In the genomic region with DNA sequence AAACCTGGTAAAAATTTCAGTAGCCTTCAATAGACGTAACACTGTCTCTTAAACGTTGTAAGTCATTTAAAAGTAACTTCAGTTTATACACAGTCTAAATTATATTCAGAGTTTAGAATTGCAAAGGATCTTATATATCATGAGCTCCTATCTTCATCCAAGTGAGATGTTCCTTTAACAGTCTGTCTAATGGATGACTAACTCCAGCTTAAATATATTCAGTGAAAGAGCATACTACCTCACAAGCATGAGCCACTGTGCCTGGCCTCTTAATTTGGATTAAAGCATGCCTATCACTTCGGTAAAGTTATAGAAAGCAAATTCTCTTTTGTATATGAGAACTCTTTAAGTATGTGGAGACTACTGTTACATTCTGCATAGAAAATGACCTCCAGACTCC, we compare ENCODE assay signal across 26 cellular contexts.
"Had no signal": no experiment of that assay in that cellular context is flagged by ENCODE, and none has a peak within 500 bp of the region (broad histone marks: within the 10 kb centered on the region; RNA-seq: fewer than 3 reads in every experiment).

No MANE protein-coding gene starts in this region.

- ATAC-seq: activated CD8-positive, alpha-beta T cell treated with anti-CD3 and anti-CD28 coated beads for 36 hours; activated T-cell treated with anti-CD3 and anti-CD28 coated beads, Interleukin-2, amount 50 U/mL, for 4 hours; body of pancreas had no signal

- H3K27ac ChIP-seq: body of pancreas, breast epithelium, Peyer's patch had no signal

- H3K4me3 Mint-ChIP-seq: activated CD4-positive, alpha-beta T cell treated with anti-CD3 and anti-CD28 coated beads, Interleukin-2, amount 10 ng/mL, durations not matched to agents 24 days and 14 days; activated CD8-positive, alpha-beta T cell treated with anti-CD3 and anti-CD28 coated beads for 36 hours; activated naive CD8-positive, alpha-beta T cell treated with anti-CD3 and anti-CD28 coated beads for 36 hours; activated T-cell treated with anti-CD3 and anti-CD28 coated beads, Interleukin-2, amount 50 U/mL, for 4 hours; activated T-helper 1 cell treated with anti-CD3 and anti-CD28 coated beads, Interleukin-12 subunit alpha, Interleukin-12 subunit beta, Interleukin-2, Interleukin-4 antibody, amounts not matched to agents 30 ng/mL and 10 ng/mL and 1 ng/mL, durations not matched to agents 14 hours and 24 hours and 36 hours had no signal

- H3K36me3 ChIP-seq: breast epithelium had no signal

- H3K27ac Mint-ChIP-seq: activated CD4-positive, alpha-beta T cell treated with anti-CD3 and anti-CD28 coated beads, Interleukin-2, amount 10 ng/mL, durations not matched to agents 24 days and 14 days; activated CD8-positive, alpha-beta T cell treated with anti-CD3 and anti-CD28 coated beads for 36 hours; activated naive CD8-positive, alpha-beta T cell treated with anti-CD3 and anti-CD28 coated beads for 36 hours; activated T-helper 1 cell treated with anti-CD3 and anti-CD28 coated beads, Interleukin-12 subunit alpha, Interleukin-12 subunit beta, Interleukin-2, Interleukin-4 antibody, amounts not matched to agents 30 ng/mL and 10 ng/mL and 1 ng/mL, durations not matched to agents 14 hours and 24 hours and 36 hours had no signal

- DNase-seq: activated CD4-positive, alpha-beta T cell treated with anti-CD3 and anti-CD28 coated beads, Interleukin-2, amount 10 ng/mL, durations not matched to agents 24 days and 14 days; activated CD4-positive, alpha-beta T cell treated with anti-CD3 and anti-CD28 coated beads, Interleukin-2, amount 50 U/mL, for 4 hours; activated CD8-positive, alpha-beta T cell treated with anti-CD3 and anti-CD28 coated beads for 36 hours; activated effector memory CD4-positive, alpha-beta T cell treated with anti-CD3 and anti-CD28 coated beads, Interleukin-2, amount 50 U/mL, for 16 hours; activated naive CD4-positive, alpha-beta T cell; activated naive CD4-positive, alpha-beta T cell treated with anti-CD3 and anti-CD28 coated beads, Interleukin-2, amount 50 U/mL, for 16 hours; activated naive CD8-positive, alpha-beta T cell treated with anti-CD3 and anti-CD28 coated beads for 36 hours; activated T-cell treated with anti-CD3 and anti-CD28 coated beads, Interleukin-2, amount 50 U/mL, for 4 hours; amygdala; body of pancreas; Karpas-422; KBM-7; MM.1S; MV-4-11; NCI-H1092; NCI-H1436 treated with DMSO at 0.1 percent for 48 hours; NCI-H1694 treated with DMSO at 0.1 percent for 48 hours; NCI-H2029; NCI-H345; NCI-H524 treated with DMSO at 0.1 percent for 48 hours; Peyer's patch; RPMI8226; SIG-M5; T1000 had no signal

- H3K9me3 Mint-ChIP-seq: activated CD4-positive, alpha-beta T cell treated with anti-CD3 and anti-CD28 coated beads, Interleukin-2, amount 10 ng/mL, durations not matched to agents 24 days and 14 days; activated CD8-positive, alpha-beta T cell treated with anti-CD3 and anti-CD28 coated beads for 36 hours; activated naive CD8-positive, alpha-beta T cell treated with anti-CD3 and anti-CD28 coated beads for 36 hours; activated T-cell treated with anti-CD3 and anti-CD28 coated beads, Interleukin-2, amount 50 U/mL, for 4 hours; activated T-helper 1 cell treated with anti-CD3 and anti-CD28 coated beads, Interleukin-12 subunit alpha, Interleukin-12 subunit beta, Interleukin-2, Interleukin-4 antibody, amounts not matched to agents 30 ng/mL and 10 ng/mL and 1 ng/mL, durations not matched to agents 14 hours and 24 hours and 36 hours had no signal

- H3K4me3 ChIP-seq: body of pancreas, breast epithelium, Peyer's patch had no signal

- H3K27me3 ChIP-seq: body of pancreas, breast epithelium, Peyer's patch had no signal

- H3K9me3 ChIP-seq: body of pancreas, breast epithelium, Peyer's patch had no signal

- H3K36me3 Mint-ChIP-seq: activated naive CD8-positive, alpha-beta T cell treated with anti-CD3 and anti-CD28 coated beads for 36 hours had no signal

- H3K27me3 Mint-ChIP-seq: activated CD4-positive, alpha-beta T cell treated with anti-CD3 and anti-CD28 coated beads, Interleukin-2, amount 10 ng/mL, durations not matched to agents 24 days and 14 days; activated CD8-positive, alpha-beta T cell treated with anti-CD3 and anti-CD28 coated beads for 36 hours; activated naive CD8-positive, alpha-beta T cell treated with anti-CD3 and anti-CD28 coated beads for 36 hours had no signal
